In the genomic region with DNA sequence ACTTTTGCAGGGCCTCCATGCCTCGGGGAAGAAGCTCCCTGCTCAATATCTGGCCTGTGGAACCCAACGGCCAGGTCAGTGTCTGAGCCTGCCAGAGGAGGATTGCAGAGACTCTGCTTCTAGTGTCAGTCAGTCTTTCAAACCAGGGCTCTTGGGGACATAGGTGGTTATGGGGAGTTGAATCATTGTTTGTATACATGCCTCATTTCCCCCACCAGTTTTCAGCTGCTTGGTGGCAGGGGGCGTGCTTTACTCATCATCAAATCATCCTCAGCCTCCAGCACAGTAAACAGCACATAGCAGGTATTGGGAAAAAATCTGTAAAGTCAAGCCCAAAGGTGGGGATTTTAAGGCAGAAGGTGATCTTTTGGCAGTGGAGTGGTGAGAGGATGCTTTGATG, we compare ENCODE assay signal across 17 cellular contexts. TPM values are rescaled to one million over a fixed set of nuclear protein-coding genes. Genes with fewer than 3 reads are reported as not detected.
A peak's percentile ranks its signal among the peaks of the same experiment; 100 is the strongest.
DNase-seq lines count a peak whose midpoint lies in the region; ATAC-seq and TF ChIP-seq lines count a peak whose summit lies in the region.
"Had no signal": no experiment of that assay in that cellular context is flagged by ENCODE, and none has a peak within 500 bp of the region (broad histone marks: within the 10 kb centered on the region; RNA-seq: fewer than 3 reads in every experiment).

No MANE protein-coding gene starts in this region.

- H3K9ac ChIP-seq in PC-3 (ENCODE audit: low read length) (no peak overlapping the region), smooth muscle cell (ENCODE audit: low read depth) (no peak overlapping the region)

- ATAC-seq in PC-3 = peak; percentile 86

- no peaks in the 10 kb centered on the region for H3K36me3 ChIP-seq in PC-3 (ENCODE audit: low read depth, low read length)
- H3K36me3 ChIP-seq in smooth muscle cell (ENCODE audit: low read depth) = no peaks in the 10 kb centered on the region

- DNase-seq in DMS53 (lab: John Stamatoyannopoulos, UW) (peak; percentile 29), DMS53 treated with DMSO at 0.1 percent for 48 hours (lab: John Stamatoyannopoulos, UW; ENCODE audit: unreplicated experiment) (no peak), Daoy (ENCODE audit: low read depth) (peak; percentile 39), PC-3 (peak; percentile 89), kidney tubule cell (ENCODE audit: low spot score) (peak; percentile 73), activated gamma-delta T cell (lab: John Stamatoyannopoulos, UW) (no peak), Ammon's horn (ENCODE audit: low spot score) (no peak), smooth muscle cell (lab: John Stamatoyannopoulos, UW; ENCODE audit: unreplicated experiment) (no peak)
- DNase-seq: C1 segment of cervical spinal cord; Calu3; CD4-positive, alpha-beta T cell; DMS 273 treated with DMSO at 0.1 percent for 48 hours; DMS79 treated with DMSO at 0.1 percent for 48 hours; GDM1; GOT3; H9 had no signal

- H3F3A ChIP-seq in PC-3 (ENCODE audit: low read length, unreplicated experiment) (no peaks in the 10 kb centered on the region), smooth muscle cell (ENCODE audit: low read depth) (no peaks in the 10 kb centered on the region)

- no TSS peak for BruUV-seq in PC-3 (replicated peaks; lab: Mats Ljungman, UMichigan)

- H3K79me2 ChIP-seq in PC-3 (ENCODE audit: low read length) = no peaks in the 10 kb centered on the region
- no peaks in the 10 kb centered on the region for H3K79me2 ChIP-seq in smooth muscle cell (ENCODE audit: low read depth)

- no peaks in the 10 kb centered on the region for H3K9me2 ChIP-seq in PC-3 (replicated peaks; ENCODE audit: low read length)

- peaks cover 43% of the 10 kb centered on the region for H3K4me1 ChIP-seq in PC-3 (ENCODE audit: insufficient read depth, low read length)
- H3K4me1 ChIP-seq in smooth muscle cell (ENCODE audit: low read depth) = no peaks in the 10 kb centered on the region

- peak overlapping the region; percentile 36 for H3K4me2 ChIP-seq in PC-3 (ENCODE audit: low read length)
- H3K4me2 ChIP-seq in smooth muscle cell = no peak overlapping the region

- CTCF ChIA-PET in PC-3 (lab: Charles Lee) = no interaction called here

- POLR2A ChIA-PET in PC-3 (lab: Charles Lee; ENCODE audit: unreplicated experiment) = no interaction called here

- no peak overlapping the region for H3K27ac ChIP-seq in PC-3 (ENCODE audit: low read length)
- H3K27ac ChIP-seq in smooth muscle cell (ENCODE audit: low read depth) = no peak overlapping the region
- H3K27ac ChIP-seq: 22Rv1 had no signal

- intact Hi-C loops in PC-3 (cut with micrococcal nuclease) = no loop called here

- WGBS in smooth muscle cell (ENCODE audit: low lambda C conversion rate) = 89% methylated on average over 3 of the region's 3 CpGs

- H3K9me3 ChIP-seq in PC-3 (ENCODE audit: low read length) (no peaks in the 10 kb centered on the region), smooth muscle cell (replicated peaks; ENCODE audit: low read depth) (no peaks in the 10 kb centered on the region)

- H2AFZ ChIP-seq in PC-3 (ENCODE audit: low read length) (no peak overlapping the region), smooth muscle cell (ENCODE audit: low read depth) (no peak overlapping the region)

- TF ChIP-seq CTCF in PC-3 (conservative IDR thresholded peaks at IDR 0.05; ENCODE audit: low read depth, low read length) (peak; percentile 39), smooth muscle cell (IDR thresholded peaks at IDR 0.05; ENCODE audit: borderline replicate concordance, insufficient read depth, poor library complexity, severe bottlenecking) (no peak)

- H3K27me3 ChIP-seq in PC-3 (ENCODE audit: low read length) = no peaks in the 10 kb centered on the region
- no peaks in the 10 kb centered on the region for H3K27me3 ChIP-seq in smooth muscle cell (ENCODE audit: low read depth)

- H4K20me1 ChIP-seq in PC-3 (ENCODE audit: low read length) (no peaks in the 10 kb centered on the region), smooth muscle cell (ENCODE audit: low read depth) (no peaks in the 10 kb centered on the region)

- H3K4me3 ChIP-seq in PC-3 (ENCODE audit: low read length) = no peak overlapping the region
- H3K4me3 ChIP-seq in smooth muscle cell = no peak overlapping the region

RNA-seq across cellular contexts. Expression of gene FAM89A, which starts 17.4 kb away (rescaled TPM):
- total RNA-seq in Daoy (2014; rRNA removed; shearing (Covaris generic)) = 6.9 and 10.6 TPM in 2 replicates
- total RNA-seq in PC-3 (2014; rRNA removed) (7.5 and 12.4 TPM in 2 replicates), smooth muscle cell (34.9 and 40.3 TPM in 2 replicates)
- 45.3 and 58.6 TPM in 2 replicates for polyA plus RNA-seq in smooth muscle cell

Comparison
In these comparisons a context has a peak if more than half of its experiments do, and no peak if none do; other contexts are left out.
1. DNase-seq: peak in DMS53 (single experiment), Daoy (single experiment), PC-3 (single experiment) and kidney tubule cell (single experiment); none in DMS53 treated with DMSO at 0.1 percent for 48 hours (single experiment), activated gamma-delta T cell (single experiment), Ammon's horn (single experiment) and smooth muscle cell (single experiment).